Comparison of ENCODE assay signal across 8 cellular contexts in the genomic region with DNA sequence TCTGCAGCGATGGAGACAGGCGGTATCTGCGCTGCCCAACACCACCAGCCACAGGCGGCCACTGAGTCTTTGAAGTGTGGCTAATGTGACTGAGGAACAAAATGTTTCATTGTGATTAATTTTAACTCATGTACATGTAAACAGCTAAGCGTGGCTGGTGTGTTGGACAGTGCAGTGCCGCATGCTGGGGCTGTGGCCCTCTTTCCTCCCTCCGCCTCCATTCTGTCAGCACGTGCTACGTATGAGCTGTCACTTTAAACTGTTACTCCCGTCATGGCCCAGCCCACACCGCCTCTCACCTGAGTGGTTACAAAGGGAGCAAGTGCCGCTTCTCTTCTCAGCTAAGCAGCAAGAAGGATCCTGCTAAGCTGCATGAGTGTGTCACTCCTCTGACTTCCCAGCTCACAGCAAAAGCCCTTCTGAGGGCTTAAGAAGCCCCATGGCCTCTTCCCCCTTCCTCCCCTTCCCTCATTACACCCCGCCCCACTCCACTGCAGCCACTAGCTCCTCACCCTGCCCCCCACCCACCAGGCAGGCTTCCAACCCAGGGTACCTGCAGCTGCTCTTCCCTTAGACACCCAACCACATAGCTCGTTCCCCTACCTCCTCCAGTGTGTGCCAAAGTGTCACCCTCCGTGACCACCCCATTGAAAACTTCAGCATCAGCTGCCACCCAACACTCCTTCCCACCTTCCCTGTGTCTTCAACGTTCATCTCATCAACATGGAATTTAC. TPM values are rescaled to one million over a fixed set of nuclear protein-coding genes. Genes with fewer than 3 reads are reported as not detected.
DNase-seq lines count a peak whose midpoint lies in the region; ATAC-seq lines count a peak whose summit lies in the region.

No MANE protein-coding gene starts in this region.

- no peak overlapping the region for H3K4me3 Mint-ChIP-seq in activated CD8-positive, alpha-beta T cell treated with anti-CD3 and anti-CD28 coated beads, Interleukin-2, amount 10 ng/mL, durations not matched to agents 7 days and 5 days
- peak overlapping the region; percentile 47 to 68 for H3K4me3 Mint-ChIP-seq in effector memory CD8-positive, alpha-beta T cell

- no peaks in the 10 kb centered on the region for H3K27me3 ChIP-seq in thymus (ENCODE audit: control insufficient read depth, insufficient read depth)

- peak overlapping the region; percentile 90 for H3K27ac ChIP-seq in thymus (ENCODE audit: low read depth)

- DNase-seq in NCI-H146 treated with DMSO at 0.1 percent for 48 hours (lab: John Stamatoyannopoulos, UW; ENCODE audit: unreplicated experiment) (peak; percentile 12), nucleus accumbens (lab: John Stamatoyannopoulos, UW) (peak in 48 of 56 donors; percentile 3 to 85 (median 53)), AG08396 (ENCODE audit: low spot score) (no peak), AML-193 (lab: John Stamatoyannopoulos, UW) (no peak)
- DNase-seq in activated CD8-positive, alpha-beta T cell treated with anti-CD3 and anti-CD28 coated beads, Interleukin-2, amount 10 ng/mL, durations not matched to agents 7 days and 5 days: peak; percentile 73
- DNase-seq in effector memory CD8-positive, alpha-beta T cell: peak; percentile 44 to 56 (median 46)

- H3K4me3 ChIP-seq in thymus (ENCODE audit: low read length): peak overlapping the region; percentile 24

- H3K4me1 Mint-ChIP-seq in activated CD8-positive, alpha-beta T cell treated with anti-CD3 and anti-CD28 coated beads, Interleukin-2, amount 10 ng/mL, durations not matched to agents 7 days and 5 days (ENCODE audit: low read depth): peaks cover 50% of the 10 kb centered on the region
- H3K4me1 Mint-ChIP-seq in effector memory CD8-positive, alpha-beta T cell (ENCODE audit: low read depth in 2 of 2): peaks cover 27 to 35% of the 10 kb centered on the region in 2 donors

- POLR2A ChIA-PET in activated CD8-positive, alpha-beta T cell treated with anti-CD3 and anti-CD28 coated beads, Interleukin-2, amount 10 ng/mL, durations not matched to agents 7 days and 5 days (lab: Charles Lee): interaction anchor here (0.7 to 2.5 kb wide), 7 partner anchors 15 to 106 kb away, joined by 3 to 13 read pairs (median 4); partner anchors contain the start of genes HASPIN and NCBP3

- CTCF ChIA-PET in activated CD8-positive, alpha-beta T cell treated with anti-CD3 and anti-CD28 coated beads, Interleukin-2, amount 10 ng/mL, durations not matched to agents 7 days and 5 days (lab: Charles Lee): interaction anchor here (0.8 to 9.5 kb wide), 41 partner anchors 11 to 176 kb away, joined by 3 to 456 read pairs (median 13); partner anchors contain the start of genes CAMKK1, HASPIN, ITGAE and NCBP3

- H3K9me3 ChIP-seq in thymus (ENCODE audit: control insufficient read depth): no peaks in the 10 kb centered on the region

- peak; percentile 71 for ATAC-seq in activated CD8-positive, alpha-beta T cell treated with anti-CD3 and anti-CD28 coated beads, Interleukin-2, amount 10 ng/mL, durations not matched to agents 7 days and 5 days
- ATAC-seq in effector memory CD8-positive, alpha-beta T cell (replicated peaks): peak; percentile 71
- no peak for ATAC-seq in GM18520 (IDR thresholded peaks at IDR 0.05; ENCODE audit: unreplicated experiment)

- peaks cover 11% of the 10 kb centered on the region for H3K36me3 Mint-ChIP-seq in activated CD8-positive, alpha-beta T cell treated with anti-CD3 and anti-CD28 coated beads, Interleukin-2, amount 10 ng/mL, durations not matched to agents 7 days and 5 days (ENCODE audit: low read depth)
- H3K36me3 Mint-ChIP-seq in effector memory CD8-positive, alpha-beta T cell (ENCODE audit: insufficient read depth): peaks cover 11% of the 10 kb centered on the region

- H3K9me3 Mint-ChIP-seq in activated CD8-positive, alpha-beta T cell treated with anti-CD3 and anti-CD28 coated beads, Interleukin-2, amount 10 ng/mL, durations not matched to agents 7 days and 5 days (ENCODE audit: insufficient read depth): no peaks in the 10 kb centered on the region
- H3K9me3 Mint-ChIP-seq in effector memory CD8-positive, alpha-beta T cell: no peaks in the 10 kb centered on the region

- peaks cover 43% of the 10 kb centered on the region for H3K4me1 ChIP-seq in thymus (ENCODE audit: control insufficient read depth, insufficient read depth, low read length)

- peaks cover 6% of the 10 kb centered on the region for H3K36me3 ChIP-seq in thymus (ENCODE audit: control insufficient read depth, insufficient read depth)

- peaks cover 4% of the 10 kb centered on the region for H3K27me3 Mint-ChIP-seq in activated CD8-positive, alpha-beta T cell treated with anti-CD3 and anti-CD28 coated beads, Interleukin-2, amount 10 ng/mL, durations not matched to agents 7 days and 5 days (ENCODE audit: low read depth)
- H3K27me3 Mint-ChIP-seq in effector memory CD8-positive, alpha-beta T cell: no peaks in the 10 kb centered on the region

- H3K27ac Mint-ChIP-seq in activated CD8-positive, alpha-beta T cell treated with anti-CD3 and anti-CD28 coated beads, Interleukin-2, amount 10 ng/mL, durations not matched to agents 7 days and 5 days: peak overlapping the region; percentile 69
- H3K27ac Mint-ChIP-seq in effector memory CD8-positive, alpha-beta T cell: peak overlapping the region; percentile 84 to 88

- 43% methylated on average over 16 of the region's 16 CpGs for WGBS in thymus

RNA-seq across cellular contexts. Expression of gene HASPIN, which starts 15.0 kb away (rescaled TPM):
- total RNA-seq in activated CD8-positive, alpha-beta T cell treated with anti-CD3 and anti-CD28 coated beads, Interleukin-2, amount 10 ng/mL, durations not matched to agents 7 days and 5 days: 10 to 100 TPM; 27.0 to 28.1 TPM
- 2.3 TPM for polyA plus RNA-seq in thymus

RNA-seq across cellular contexts. Expression of gene P2RX5, which starts 42.8 kb away (rescaled TPM):
- total RNA-seq in activated CD8-positive, alpha-beta T cell treated with anti-CD3 and anti-CD28 coated beads, Interleukin-2, amount 10 ng/mL, durations not matched to agents 7 days and 5 days: 1 to 10 TPM; 7.8 to 8.1 TPM
- polyA plus RNA-seq in thymus: 108 TPM

Comparison
In these comparisons a context has a peak if more than half of its experiments do, and no peak if none do; other contexts are left out.
1. DNase-seq: peak in NCI-H146 treated with DMSO at 0.1 percent for 48 hours (single experiment), activated CD8-positive, alpha-beta T cell treated with anti-CD3 and anti-CD28 coated beads, Interleukin-2, amount 10 ng/mL, durations not matched to agents 7 days and 5 days (single experiment), effector memory CD8-positive, alpha-beta T cell (3 of 3) and nucleus accumbens (48 of 56); none in AG08396 (single experiment) and AML-193 (0 of 2).